12 cellular contexts compared by ENCODE assay signal in the genomic region with DNA sequence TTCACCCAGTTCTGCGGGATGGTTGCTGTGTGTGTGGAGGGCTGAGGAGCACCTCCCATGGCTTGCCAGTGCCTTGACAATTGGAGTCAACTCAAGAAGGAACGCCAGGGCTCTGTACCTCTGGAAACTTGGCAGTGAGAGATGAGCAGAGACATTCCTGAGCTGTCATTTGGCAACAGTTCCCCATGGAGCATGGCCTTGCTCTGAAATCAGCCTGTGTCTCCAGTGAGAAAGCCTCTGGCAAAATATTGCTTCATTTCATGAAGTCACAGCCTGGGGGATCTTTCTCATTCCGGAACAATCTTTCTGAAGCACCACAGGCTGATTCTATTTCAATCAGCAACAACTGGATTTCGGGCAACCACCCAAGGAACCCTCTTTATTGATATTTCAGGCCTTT. TPM values are rescaled to one million over a fixed set of nuclear protein-coding genes. Genes with fewer than 3 reads are reported as not detected.
A peak's percentile ranks its signal among the peaks of the same experiment; 100 is the strongest.
DNase-seq lines count a peak whose midpoint lies in the region; ATAC-seq and TF ChIP-seq lines count a peak whose summit lies in the region.
"Had no signal": no experiment of that assay in that cellular context is flagged by ENCODE, and none has a peak within 500 bp of the region (broad histone marks: within the 10 kb centered on the region; RNA-seq: fewer than 3 reads in every experiment).

No MANE protein-coding gene starts in this region.

- whole genome bisulfite sequencing in mammary epithelial cell (ENCODE audit: low coverage, missing lambda C conversion rate) = 10% methylated on average over 4 of the region's 4 CpGs

- intact Hi-C loops in mammary epithelial cell (cut with micrococcal nuclease) = no loop called here

- DNase-seq in AG08395 (ENCODE audit: low spot score) (peak; percentile 75), mammary epithelial cell (peak; percentile 46), iris pigment epithelial cell (ENCODE audit: low read depth) (peak; percentile 48), T-cell (no peak), HAP-1 (ENCODE audit: low spot score in 2 of 2) (no peak), glutamatergic neuron (no peak)
- DNase-seq: NCI-H2171 treated with DMSO at 0.1 percent for 48 hours had no signal

- H3K9me3 Mint-ChIP-seq in IgD-negative memory B cell (peaks cover 1 to 3% (median 2%) of the 10 kb centered on the region in 3 donors), T-cell (no peaks in the 10 kb centered on the region), glutamatergic neuron (ENCODE audit: unreplicated experiment) (peaks cover 3% of the 10 kb centered on the region)
- H3K9me3 Mint-ChIP-seq: neural crest cell had no signal

- peaks cover 6% of the 10 kb centered on the region for H3K4me1 ChIP-seq in mammary epithelial cell (ENCODE audit: insufficient read depth, low read length)
- no peaks in the 10 kb centered on the region for H3K4me1 ChIP-seq in HAP-1

- POLR2A ChIA-PET in T-cell (lab: Charles Lee) = interaction anchor here in 1 of 2 donors (0.5 kb wide), 1 partner anchor 949 kb away, joined by 4 read pairs; no protein-coding TSS in a partner anchor

- H3K4me1 Mint-ChIP-seq in IgD-negative memory B cell = peaks cover 57 to 67% (median 60%) of the 10 kb centered on the region in 3 donors
- peaks cover 0 to 34% (median 19%) of the 10 kb centered on the region in 3 donors for H3K4me1 Mint-ChIP-seq in T-cell
- H3K4me1 Mint-ChIP-seq in glutamatergic neuron (ENCODE audit: low read depth, unreplicated experiment) = peaks cover 5% of the 10 kb centered on the region
- H3K4me1 Mint-ChIP-seq: neural crest cell had no signal

- in situ Hi-C loops in mammary epithelial cell (cut with MboI; ENCODE audit: low sequenced_read_pairs in 2 of 2) = loop anchor here in 1 of 2 donors (25.0 kb wide), 1 partner anchor 330 kb away; no protein-coding TSS in a partner anchor
- in situ Hi-C loops in HAP-1 (cut with MboI; ENCODE audit: low sequenced_read_pairs) = loop anchor here (25.0 kb wide), 1 partner anchor 405 kb away; no protein-coding TSS in a partner anchor

- no peak overlapping the region for H3K4me2 ChIP-seq in mammary epithelial cell (ENCODE audit: insufficient read depth, low read depth, low read length)

- no peak overlapping the region for H3K9ac ChIP-seq in mammary epithelial cell (ENCODE audit: insufficient read depth, low read length)

- no peak overlapping the region for H3K27ac ChIP-seq in mammary epithelial cell (ENCODE audit: insufficient read depth, low read depth, low read length)

- TF ChIP-seq CTCF in mammary epithelial cell (conservative IDR thresholded peaks at IDR 0.05 in 1 of 2, IDR thresholded peaks at IDR 0.05 in 1 of 2; ENCODE audit: extremely low read depth in 1 of 2, insufficient read depth in 1 of 2, low read depth in 1 of 2, low read length in 2 of 2) (no peak), glutamatergic neuron (IDR thresholded peaks at IDR 0.05; ENCODE audit: partially characterized antibody, unreplicated experiment) (no peak)

- CTCF ChIA-PET in mammary epithelial cell (lab: Charles Lee; ENCODE audit: low non-redundant PET) = interaction anchor here (0.5 kb wide), 1 partner anchor 13 kb away, joined by 3 read pairs; no protein-coding TSS in a partner anchor
- CTCF ChIA-PET in T-cell (lab: Charles Lee) = interaction anchor here in 1 of 2 donors (0.7 kb wide), 1 partner anchor 11 kb away, joined by 3 read pairs; no protein-coding TSS in a partner anchor

- BruUV-seq in mammary epithelial cell (replicated peaks; lab: Mats Ljungman, UMichigan) = no TSS peak

- no peaks in the 10 kb centered on the region for H3K9me3 ChIP-seq in mammary epithelial cell (replicated peaks; ENCODE audit: insufficient read depth, low read length)
- no peaks in the 10 kb centered on the region for H3K9me3 ChIP-seq in HAP-1

- H3K36me3 ChIP-seq in mammary epithelial cell (ENCODE audit: insufficient read depth, low read length) = no peaks in the 10 kb centered on the region
- H3K36me3 ChIP-seq in HAP-1 (replicated peaks) = no peaks in the 10 kb centered on the region

- H2AFZ ChIP-seq in mammary epithelial cell (ENCODE audit: low read depth, low read length) = no peak overlapping the region

- no peaks in the 10 kb centered on the region for H3K79me2 ChIP-seq in mammary epithelial cell (ENCODE audit: insufficient read depth, low read length)

- H3K27me3 ChIP-seq in mammary epithelial cell (ENCODE audit: insufficient read depth, low read length) = no peaks in the 10 kb centered on the region
- no peaks in the 10 kb centered on the region for H3K27me3 ChIP-seq in HAP-1 (ENCODE audit: low read depth)

- H4K20me1 ChIP-seq in mammary epithelial cell (ENCODE audit: insufficient read depth, low read length) = no peaks in the 10 kb centered on the region

- H3K27me3 Mint-ChIP-seq in IgD-negative memory B cell = peaks cover 4% of the 10 kb centered on the region
- no peaks in the 10 kb centered on the region for H3K27me3 Mint-ChIP-seq in T-cell
- peaks cover 4% of the 10 kb centered on the region for H3K27me3 Mint-ChIP-seq in glutamatergic neuron (ENCODE audit: unreplicated experiment)

- H3K4me3 Mint-ChIP-seq in IgD-negative memory B cell (peak overlapping the region; percentile 75 to 94 (median 84)), T-cell (no peak overlapping the region), glutamatergic neuron (ENCODE audit: unreplicated experiment) (no peak overlapping the region)
- H3K4me3 Mint-ChIP-seq: neural crest cell had no signal

- no peaks in the 10 kb centered on the region for H3K36me3 Mint-ChIP-seq in IgD-negative memory B cell
- no peaks in the 10 kb centered on the region for H3K36me3 Mint-ChIP-seq in T-cell
- H3K36me3 Mint-ChIP-seq in glutamatergic neuron (ENCODE audit: unreplicated experiment) = no peaks in the 10 kb centered on the region

- dilution Hi-C loops in mammary epithelial cell (cut with HindIII; ENCODE audit: low sequenced_read_pairs) = no loop called here

- no peak for ATAC-seq in T-cell (replicated peaks in 1 of 4)
- no peak for ATAC-seq in GM19397 (IDR thresholded peaks at IDR 0.05; ENCODE audit: unreplicated experiment)

- H3K4me3 ChIP-seq in mammary epithelial cell (replicated peaks in 1 of 3; ENCODE audit: insufficient read depth in 1 of 3, low read depth in 2 of 3, low read length in 3 of 3) = no peak overlapping the region
- no peak overlapping the region for H3K4me3 ChIP-seq in HAP-1

- H3K27ac Mint-ChIP-seq in IgD-negative memory B cell (peak overlapping the region; percentile 90 to 100 (median 99)), T-cell (no peak overlapping the region), glutamatergic neuron (ENCODE audit: unreplicated experiment) (no peak overlapping the region)

RNA-seq across cellular contexts. Expression of gene FNDC1, which starts 52.2 kb away (rescaled TPM):
- polyA plus RNA-seq in IgD-negative memory B cell (not detected), mammary epithelial cell (not detected)
- total RNA-seq in mammary epithelial cell (under 1 TPM; 0.05 to 0.33 TPM), T-cell (under 1 TPM in 1 of 5 donors, not detected in 4; 0.03 TPM), glutamatergic neuron (ENCODE audit: unreplicated experiment) (0.88 TPM)
- polyA minus RNA-seq in mammary epithelial cell = not detected
- total RNA-seq: HT1080; T-helper 1 cell treated with Interleukin-12 subunit alpha and Interleukin-12 subunit beta and Interleukin-4 antibody, amounts not matched to agents 30 ng/mL and 1 ng/mL, for 36 hours had no signal

Comparison
In these comparisons a context has a peak if more than half of its experiments do, and no peak if none do; other contexts are left out.
1. DNase-seq: peak in AG08395 (single experiment), mammary epithelial cell (single experiment) and iris pigment epithelial cell (single experiment); none in T-cell (0 of 34), HAP-1 (0 of 2) and glutamatergic neuron (single experiment).
2. H3K27ac Mint-ChIP-seq: peak in IgD-negative memory B cell (3 of 3); none in T-cell (0 of 2) and glutamatergic neuron (single experiment).
3. H3K4me3 Mint-ChIP-seq: peak in IgD-negative memory B cell (4 of 4); none in T-cell (0 of 3) and glutamatergic neuron (single experiment).